Comparison of ENCODE assay signal across 9 cellular contexts in genomic region chr16:23694707-23695373, GRCh38. TPM values are rescaled to one million over a fixed set of nuclear protein-coding genes. Genes with fewer than 3 reads are reported as not detected.
DNase-seq lines count a peak whose midpoint lies in the region; ATAC-seq, FAIRE-seq and TF ChIP-seq lines count a peak whose summit lies in the region.
"Had no signal": no experiment of that assay in that cellular context is flagged by ENCODE, and none has a peak within 500 bp of the region (broad histone marks: within the 10 kb centered on the region; RNA-seq: fewer than 3 reads in every experiment).

No MANE protein-coding gene starts in this region.

- no peaks in the 10 kb centered on the region for H3K79me2 ChIP-seq in SK-N-SH (ENCODE audit: insufficient read depth)

- no peaks in the 10 kb centered on the region for H4K20me1 ChIP-seq in SK-N-SH (ENCODE audit: insufficient read depth)

- peaks cover 7% of the 10 kb centered on the region for H3K36me3 ChIP-seq in GM06990 (ENCODE audit: control insufficient read depth, insufficient read depth, low read length)
- peaks cover 7 to 16% of the 10 kb centered on the region in 2 experiments for H3K36me3 ChIP-seq in SK-N-SH (replicated peaks in 1 of 2; ENCODE audit: control insufficient read depth in 1 of 2, insufficient read depth in 2 of 2, low read length in 1 of 2)
- peaks cover 11% of the 10 kb centered on the region for H3K36me3 ChIP-seq in cardiac muscle cell
- peaks cover 13 to 27% of the 10 kb centered on the region in 2 donors for H3K36me3 ChIP-seq in neuronal stem cell (replicated peaks in 1 of 2; ENCODE audit: control insufficient read depth in 2 of 2, insufficient read depth in 2 of 2, low read length in 2 of 2)

- H3K4me3 ChIP-seq in GM06990 (replicated peaks; ENCODE audit: low read depth, low read length) (no peak overlapping the region), SK-N-SH (ENCODE audit: low read depth in 2 of 2, low read length in 1 of 2) (no peak overlapping the region), cardiac muscle cell (no peak overlapping the region), neuronal stem cell (ENCODE audit: low read length in 2 of 2) (peak overlapping the region; percentile 49 to 59)

- TF ChIP-seq EP300 in SK-N-SH (IDR thresholded peaks at IDR 0.05; ENCODE audit: borderline replicate concordance in 1 of 2, low read depth in 1 of 2, low read length in 1 of 2), result no peak

- peak overlapping the region; percentile 65 for H3K23ac ChIP-seq in neuronal stem cell (ENCODE audit: low read depth, low read length, poor library complexity)

- WGBS in SK-N-SH (ENCODE audit: low lambda C conversion rate), result 89% methylated on average over 22 of the region's 31 CpGs
- no CpG with 5 or more reads among the region's 31 CpGs for WGBS in neuronal stem cell (ENCODE audit: extremely low coverage in 2 of 2, insufficient read length in 2 of 2, insufficient replicate concordance in 1 of 2), 2 donors

- TF ChIP-seq CTCF in GM06990 (IDR thresholded peaks at IDR 0.05; ENCODE audit: insufficient read depth, low read length, poor library complexity, severe bottlenecking) (no peak), SK-N-SH (IDR thresholded peaks at IDR 0.05) (no peak), cardiac muscle cell (IDR thresholded peaks at IDR 0.05; ENCODE audit: low read depth, low read length) (no peak)

- no peak overlapping the region for H4K91ac ChIP-seq in neuronal stem cell (ENCODE audit: low read depth, low read length, poor library complexity)

- POLR2A ChIA-PET in SK-N-SH (lab: Yijun Ruan, JAX), result no interaction called here

- DNase-seq in GM06990 (ENCODE audit: extremely low read depth, insufficient read length) (peak; percentile 54), SK-N-SH (peak; percentile 56), cardiac muscle cell (ENCODE audit: low read depth in 1 of 2, low spot score in 1 of 2) (peak; percentile 61 to 69), neuronal stem cell (ENCODE audit: low spot score) (peak; percentile 58), HTR-8/SVneo (ENCODE audit: insufficient read length, low spot score) (no peak)
- DNase-seq in stimulated activated CD4-positive, alpha-beta T cell treated with anti-CD3 and anti-CD28 coated beads, Interleukin-2, amount 100 ng/mL, for 48 hours, result no peak

- H3F3A ChIP-seq in SK-N-SH (replicated peaks; ENCODE audit: insufficient read depth), result no peaks in the 10 kb centered on the region

- H3K27me3 ChIP-seq in GM06990 (replicated peaks; ENCODE audit: control insufficient read depth, insufficient read depth, low read length), result no peaks in the 10 kb centered on the region
- no peaks in the 10 kb centered on the region for H3K27me3 ChIP-seq in SK-N-SH (ENCODE audit: insufficient read depth)
- no peaks in the 10 kb centered on the region for H3K27me3 ChIP-seq in cardiac muscle cell
- H3K27me3 ChIP-seq in neuronal stem cell (ENCODE audit: control insufficient read depth in 3 of 3, insufficient read depth in 3 of 3, low read depth in 1 of 3, low read length in 3 of 3), result no peaks in the 10 kb centered on the region

- H3K9ac ChIP-seq in SK-N-SH, result no peak overlapping the region
- H3K9ac ChIP-seq in neuronal stem cell (ENCODE audit: low read depth, low read length, poor library complexity), result peak overlapping the region; percentile 82

- ATAC-seq in HG03460 (IDR thresholded peaks at IDR 0.05; ENCODE audit: unreplicated experiment) (no peak), GM21825 (IDR thresholded peaks at IDR 0.05; ENCODE audit: unreplicated experiment) (no peak)

- CTCF ChIA-PET in SK-N-SH (lab: Yijun Ruan, JAX), result interaction anchor here (0.9 to 1.1 kb wide), 2 partner anchors 16 to 33 kb away, joined by 3 read pairs; partner anchors contain the start of gene PLK1

- H2BK12ac ChIP-seq in neuronal stem cell (ENCODE audit: low read length), result no peak overlapping the region

- TF ChIP-seq RAD21 in SK-N-SH (IDR thresholded peaks at IDR 0.05; ENCODE audit: low read length), result no peak

- no peak overlapping the region for H3K4ac ChIP-seq in neuronal stem cell (ENCODE audit: low read length)

- H3K18ac ChIP-seq in neuronal stem cell (ENCODE audit: low read length), result peak overlapping the region; percentile 94

- no peak overlapping the region for H2AK5ac ChIP-seq in neuronal stem cell (ENCODE audit: low read depth, low read length)

- FAIRE-seq in HTR-8/SVneo (lab: Jason Lieb, UNC), result no peak

- H3K79me1 ChIP-seq in neuronal stem cell (ENCODE audit: low read depth, low read length), result no peaks in the 10 kb centered on the region

- H3K4me1 ChIP-seq in SK-N-SH (ENCODE audit: control insufficient read depth in 1 of 2, insufficient read depth in 2 of 2, low read depth in 1 of 2, low read length in 1 of 2) (no peaks in the 10 kb centered on the region), cardiac muscle cell (ENCODE audit: low read depth) (no peaks in the 10 kb centered on the region), neuronal stem cell (ENCODE audit: control insufficient read depth in 2 of 2, insufficient read depth in 1 of 2, low read depth in 1 of 2, low read length in 2 of 2) (peaks cover 4 to 10% of the 10 kb centered on the region in 2 donors)

- no peak overlapping the region for H3K27ac ChIP-seq in SK-N-SH (ENCODE audit: low read depth in 2 of 2, low read length in 1 of 2)
- H3K27ac ChIP-seq in cardiac muscle cell, result no peak overlapping the region
- H3K27ac ChIP-seq in neuronal stem cell (replicated peaks; ENCODE audit: low read length), result peak overlapping the region; percentile 73

- no peak overlapping the region for H3K14ac ChIP-seq in neuronal stem cell (ENCODE audit: low read length)

- H3K4me2 ChIP-seq in SK-N-SH, result no peak overlapping the region
- peak overlapping the region; percentile 62 for H3K4me2 ChIP-seq in neuronal stem cell (ENCODE audit: insufficient read depth, low read length, poor library complexity, severe bottlenecking)

- H2BK120ac ChIP-seq in neuronal stem cell (ENCODE audit: low read depth, low read length), result peak overlapping the region; percentile 10

- no peak overlapping the region for H4K8ac ChIP-seq in neuronal stem cell (ENCODE audit: low read depth, low read length)

- H2BK5ac ChIP-seq in neuronal stem cell (ENCODE audit: low read length), result no peak overlapping the region

- no peaks in the 10 kb centered on the region for H3K9me2 ChIP-seq in SK-N-SH

- H2AFZ ChIP-seq in SK-N-SH (ENCODE audit: low read depth), result no peak overlapping the region
- H2AFZ ChIP-seq in neuronal stem cell (ENCODE audit: low read length), result peak overlapping the region; percentile 99

- no peak overlapping the region for H2BK15ac ChIP-seq in neuronal stem cell (ENCODE audit: low read length)

- no peaks in the 10 kb centered on the region for H3K9me3 ChIP-seq in SK-N-SH
- no peaks in the 10 kb centered on the region for H3K9me3 ChIP-seq in cardiac muscle cell (ENCODE audit: low read depth)
- H3K9me3 ChIP-seq in neuronal stem cell (replicated peaks in 1 of 2; ENCODE audit: control insufficient read depth in 2 of 2, insufficient read depth in 1 of 2, low read depth in 1 of 2, low read length in 2 of 2), result no peaks in the 10 kb centered on the region

RNA-seq across cellular contexts. Expression of gene PLK1, which starts 16.2 kb away (rescaled TPM):
- polyA plus RNA-seq in SK-N-SH (2012; rRNA removed) (31.4 and 68.7 TPM in 2 replicates), cardiac muscle cell (13.4 and 134 TPM in 2 replicates)
- 27.2 and 38.1 TPM in 2 replicates for polyA plus RNA-seq in SK-N-SH (2012; cell fraction: cytosol; rRNA removed)
- polyA plus RNA-seq in SK-N-SH (2012; cell fraction: nucleus; rRNA removed), result 60.5 and 79.2 TPM in 2 replicates
- 6.8 and 93.3 TPM in 2 replicates for total RNA-seq in cardiac muscle cell
- 185 TPM for polyA plus RNA-seq in neuronal stem cell (2013, experiment 1 of 2)
- 183 TPM for polyA plus RNA-seq in neuronal stem cell (2013, experiment 2 of 2)

RNA-seq across cellular contexts. Expression of gene ERN2, which starts 18.2 kb away (rescaled TPM):
- polyA plus RNA-seq in SK-N-SH (2012; rRNA removed) (0.03 TPM in 1 of 2 replicates, not detected in the other), cardiac muscle cell (0.44 and 0.60 TPM in 2 replicates)
- polyA plus RNA-seq in SK-N-SH (2012; cell fraction: cytosol; rRNA removed), result not detected in 2 replicates
- 0.07 TPM in 1 of 2 replicates, not detected in the other for polyA plus RNA-seq in SK-N-SH (2012; cell fraction: nucleus; rRNA removed)
- total RNA-seq in cardiac muscle cell, result 0.11 and 0.54 TPM in 2 replicates
- polyA plus RNA-seq in neuronal stem cell (2013, experiment 1 of 2), result 1.3 TPM
- 1.2 TPM for polyA plus RNA-seq in neuronal stem cell (2013, experiment 2 of 2)
- total RNA-seq: myocyte had no signal

RNA-seq across cellular contexts. Expression of gene DCTN5, which starts 53.6 kb away (rescaled TPM):
- 45.6 and 59.8 TPM in 2 replicates for polyA plus RNA-seq in SK-N-SH (2012; rRNA removed)
- polyA plus RNA-seq in SK-N-SH (2012; cell fraction: cytosol; rRNA removed), result 59.2 and 59.9 TPM in 2 replicates
- polyA plus RNA-seq in SK-N-SH (2012; cell fraction: nucleus; rRNA removed), result 37.5 and 74.0 TPM in 2 replicates
- total RNA-seq in cardiac muscle cell, result 22.8 and 42.8 TPM in 2 replicates
- polyA plus RNA-seq in cardiac muscle cell, result 39.0 and 39.2 TPM in 2 replicates
- polyA plus RNA-seq in neuronal stem cell (2013, experiment 1 of 2), result 28.2 TPM
- polyA plus RNA-seq in neuronal stem cell (2013, experiment 2 of 2), result 30.8 TPM

RNA-seq across cellular contexts. Expression of gene PALB2, which starts 53.7 kb away (rescaled TPM):
- 3.3 and 4.5 TPM in 2 replicates for polyA plus RNA-seq in SK-N-SH (2012; rRNA removed)
- polyA plus RNA-seq in SK-N-SH (2012; cell fraction: cytosol; rRNA removed), result 4.4 and 5.0 TPM in 2 replicates
- 4.5 and 6.3 TPM in 2 replicates for polyA plus RNA-seq in SK-N-SH (2012; cell fraction: nucleus; rRNA removed)
- 8.3 and 9.5 TPM in 2 replicates for total RNA-seq in cardiac muscle cell
- polyA plus RNA-seq in cardiac muscle cell, result 10.8 and 13.8 TPM in 2 replicates
- polyA plus RNA-seq in neuronal stem cell (2013, experiment 1 of 2), result 17.5 TPM
- polyA plus RNA-seq in neuronal stem cell (2013, experiment 2 of 2), result 19.2 TPM

RNA-seq across cellular contexts. Expression of gene CHP2, which starts 60.0 kb away (rescaled TPM):
- polyA plus RNA-seq in SK-N-SH (2012; rRNA removed) (not detected in 2 replicates), cardiac muscle cell (not detected in 2 replicates)
- polyA plus RNA-seq in SK-N-SH (2012; cell fraction: cytosol; rRNA removed), result not detected in 2 replicates
- not detected in 2 replicates for polyA plus RNA-seq in SK-N-SH (2012; cell fraction: nucleus; rRNA removed)
- not detected in 2 replicates for total RNA-seq in cardiac muscle cell
- 0.21 TPM for polyA plus RNA-seq in neuronal stem cell (2013, experiment 1 of 2)
- polyA plus RNA-seq in neuronal stem cell (2013, experiment 2 of 2), result 0.21 TPM
- total RNA-seq: myocyte had no signal

Comparison
In these comparisons a context has a peak if more than half of its experiments do, and no peak if none do; other contexts are left out.
1. DNase-seq: peak in GM06990 (single experiment), SK-N-SH (single experiment), cardiac muscle cell (2 of 2) and neuronal stem cell (single experiment); none in HTR-8/SVneo (single experiment) and stimulated activated CD4-positive, alpha-beta T cell treated with anti-CD3 and anti-CD28 coated beads, Interleukin-2, amount 100 ng/mL, for 48 hours (0 of 2).
2. H3K4me3 ChIP-seq: peak in neuronal stem cell (2 of 2); none in GM06990 (single experiment), SK-N-SH (0 of 2) and cardiac muscle cell (single experiment).